Comparison of ENCODE assay signal across 2 cellular contexts in genomic region chr17:79007504-79008381, GRCh38.
TF ChIP-seq lines count a peak whose summit lies in the region.

No MANE protein-coding gene starts in this region.

TF ChIP-seq in A549, 52 proteins besides CTCF, POLR2A, EP300 and RAD21:
- TF ChIP-seq CEBPB (IDR thresholded peaks at IDR 0.05) (no peak), CBX2 (IDR thresholded peaks at IDR 0.05; ENCODE audit: borderline replicate concordance, low read depth) (no peak), TFCP2L1 (CRISPR knock-in tag; IDR thresholded peaks at IDR 0.05) (no peak), FOXS1 (CRISPR knock-in tag; IDR thresholded peaks at IDR 0.05) (no peak), HEYL (CRISPR knock-in tag; IDR thresholded peaks at IDR 0.05) (no peak), MAFK (IDR thresholded peaks at IDR 0.05; ENCODE audit: partially characterized antibody) (no peak), RARB (CRISPR knock-in tag; IDR thresholded peaks at IDR 0.05) (no peak), JUNB (IDR thresholded peaks at IDR 0.05) (no peak), EHF (CRISPR knock-in tag; IDR thresholded peaks at IDR 0.05) (no peak), RNF2 (IDR thresholded peaks at IDR 0.05; ENCODE audit: borderline replicate concordance, low read depth) (no peak), FOSL2 (IDR thresholded peaks at IDR 0.05) (no peak), FOSL2 (CRISPR knock-in tag; IDR thresholded peaks at IDR 0.05) (no peak)

TF ChIP-seq in K562, 482 proteins besides CTCF, POLR2A, EP300 and RAD21:
- TF ChIP-seq ATF2 (CRISPR knock-in tag; IDR thresholded peaks at IDR 0.05) (no peak), WHSC1 (IDR thresholded peaks at IDR 0.05; ENCODE audit: low read length) (no peak), SMARCC2 (IDR thresholded peaks at IDR 0.05; ENCODE audit: low read depth) (no peak), NEUROD1 (IDR thresholded peaks at IDR 0.05; ENCODE audit: borderline replicate concordance, low read depth, low read length, partially characterized antibody) (no peak), TAF9B (IDR thresholded peaks at IDR 0.05; ENCODE audit: partially characterized antibody) (no peak), TGIF2 (CRISPR knock-in tag; IDR thresholded peaks at IDR 0.05) (no peak), TCF7L2 (IDR thresholded peaks at IDR 0.05; ENCODE audit: low read depth, low read length) (no peak), ZNF354B (CRISPR knock-in tag; IDR thresholded peaks at IDR 0.05) (no peak), RBFOX2 (IDR thresholded peaks at IDR 0.05; ENCODE audit: low read depth, low read length) (peak; percentile 62), ZNF263 (CRISPR knock-in tag; IDR thresholded peaks at IDR 0.05; ENCODE audit: borderline replicate concordance) (peak; percentile 71), PYGO2 (tag; IDR thresholded peaks at IDR 0.05) (no peak), PREB (CRISPR knock-in tag; IDR thresholded peaks at IDR 0.05) (no peak), ILF3 (IDR thresholded peaks at IDR 0.05; ENCODE audit: borderline replicate concordance) (no peak), HOXB6 (CRISPR knock-in tag; IDR thresholded peaks at IDR 0.05; ENCODE audit: borderline replicate concordance) (no peak), POLR2G (IDR thresholded peaks at IDR 0.05; ENCODE audit: low read depth, low read length) (peak; percentile 52), RNF2 (IDR thresholded peaks at IDR 0.05) (no peak), ZBTB9 (CRISPR knock-in tag; IDR thresholded peaks at IDR 0.05) (no peak)
- TF ChIP-seq, protein P1, sequence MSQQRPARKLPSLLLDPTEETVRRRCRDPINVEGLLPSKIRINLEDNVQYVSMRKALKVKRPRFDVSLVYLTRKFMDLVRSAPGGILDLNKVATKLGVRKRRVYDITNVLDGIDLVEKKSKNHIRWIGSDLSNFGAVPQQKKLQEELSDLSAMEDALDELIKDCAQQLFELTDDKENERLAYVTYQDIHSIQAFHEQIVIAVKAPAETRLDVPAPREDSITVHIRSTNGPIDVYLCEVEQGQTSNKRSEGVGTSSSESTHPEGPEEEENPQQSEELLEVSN (IDR thresholded peaks at IDR 0.05; ENCODE audit: borderline replicate concordance in 1 of 2, extremely low read depth in 1 of 2, insufficient read depth in 1 of 2, insufficient read length in 1 of 2, low read depth in 1 of 2, low read length in 1 of 2, poor library complexity in 1 of 2, severe bottlenecking in 1 of 2), result no peak
- TF ChIP-seq, protein P2, sequence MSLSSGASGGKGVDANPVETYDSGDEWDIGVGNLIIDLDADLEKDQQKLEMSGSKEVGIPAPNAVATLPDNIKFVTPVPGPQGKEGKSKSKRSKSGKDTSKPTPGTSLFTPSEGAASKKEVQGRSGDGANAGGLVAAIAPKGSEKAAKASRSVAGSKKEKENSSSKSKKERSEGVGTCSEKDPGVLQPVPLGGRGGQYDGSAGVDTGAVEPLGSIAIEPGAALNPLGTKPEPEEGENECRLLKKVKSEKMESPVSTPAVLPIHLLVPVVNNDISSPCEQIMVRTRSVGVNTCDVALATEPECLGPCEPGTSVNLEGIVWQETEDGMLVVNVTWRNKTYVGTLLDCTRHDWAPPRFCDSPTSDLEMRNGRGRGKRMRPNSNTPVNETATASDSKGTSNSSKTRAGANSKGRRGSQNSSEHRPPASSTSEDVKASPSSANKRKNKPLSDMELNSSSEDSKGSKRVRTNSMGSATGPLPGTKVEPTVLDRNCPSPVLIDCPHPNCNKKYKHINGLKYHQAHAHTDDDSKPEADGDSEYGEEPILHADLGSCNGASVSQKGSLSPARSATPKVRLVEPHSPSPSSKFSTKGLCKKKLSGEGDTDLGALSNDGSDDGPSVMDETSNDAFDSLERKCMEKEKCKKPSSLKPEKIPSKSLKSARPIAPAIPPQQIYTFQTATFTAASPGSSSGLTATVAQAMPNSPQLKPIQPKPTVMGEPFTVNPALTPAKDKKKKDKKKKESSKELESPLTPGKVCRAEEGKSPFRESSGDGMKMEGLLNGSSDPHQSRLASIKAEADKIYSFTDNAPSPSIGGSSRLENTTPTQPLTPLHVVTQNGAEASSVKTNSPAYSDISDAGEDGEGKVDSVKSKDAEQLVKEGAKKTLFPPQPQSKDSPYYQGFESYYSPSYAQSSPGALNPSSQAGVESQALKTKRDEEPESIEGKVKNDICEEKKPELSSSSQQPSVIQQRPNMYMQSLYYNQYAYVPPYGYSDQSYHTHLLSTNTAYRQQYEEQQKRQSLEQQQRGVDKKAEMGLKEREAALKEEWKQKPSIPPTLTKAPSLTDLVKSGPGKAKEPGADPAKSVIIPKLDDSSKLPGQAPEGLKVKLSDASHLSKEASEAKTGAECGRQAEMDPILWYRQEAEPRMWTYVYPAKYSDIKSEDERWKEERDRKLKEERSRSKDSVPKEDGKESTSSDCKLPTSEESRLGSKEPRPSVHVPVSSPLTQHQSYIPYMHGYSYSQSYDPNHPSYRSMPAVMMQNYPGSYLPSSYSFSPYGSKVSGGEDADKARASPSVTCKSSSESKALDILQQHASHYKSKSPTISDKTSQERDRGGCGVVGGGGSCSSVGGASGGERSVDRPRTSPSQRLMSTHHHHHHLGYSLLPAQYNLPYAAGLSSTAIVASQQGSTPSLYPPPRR (CRISPR knock-in tag; IDR thresholded peaks at IDR 0.05; ENCODE audit: borderline replicate concordance), result no peak
- TF ChIP-seq, protein P3, sequence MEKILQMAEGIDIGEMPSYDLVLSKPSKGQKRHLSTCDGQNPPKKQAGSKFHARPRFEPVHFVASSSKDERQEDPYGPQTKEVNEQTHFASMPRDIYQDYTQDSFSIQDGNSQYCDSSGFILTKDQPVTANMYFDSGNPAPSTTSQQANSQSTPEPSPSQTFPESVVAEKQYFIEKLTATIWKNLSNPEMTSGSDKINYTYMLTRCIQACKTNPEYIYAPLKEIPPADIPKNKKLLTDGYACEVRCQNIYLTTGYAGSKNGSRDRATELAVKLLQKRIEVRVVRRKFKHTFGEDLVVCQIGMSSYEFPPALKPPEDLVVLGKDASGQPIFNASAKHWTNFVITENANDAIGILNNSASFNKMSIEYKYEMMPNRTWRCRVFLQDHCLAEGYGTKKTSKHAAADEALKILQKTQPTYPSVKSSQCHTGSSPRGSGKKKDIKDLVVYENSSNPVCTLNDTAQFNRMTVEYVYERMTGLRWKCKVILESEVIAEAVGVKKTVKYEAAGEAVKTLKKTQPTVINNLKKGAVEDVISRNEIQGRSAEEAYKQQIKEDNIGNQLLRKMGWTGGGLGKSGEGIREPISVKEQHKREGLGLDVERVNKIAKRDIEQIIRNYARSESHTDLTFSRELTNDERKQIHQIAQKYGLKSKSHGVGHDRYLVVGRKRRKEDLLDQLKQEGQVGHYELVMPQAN (IDR thresholded peaks at IDR 0.05; ENCODE audit: borderline replicate concordance), result no peak
- TF ChIP-seq, protein P4, sequence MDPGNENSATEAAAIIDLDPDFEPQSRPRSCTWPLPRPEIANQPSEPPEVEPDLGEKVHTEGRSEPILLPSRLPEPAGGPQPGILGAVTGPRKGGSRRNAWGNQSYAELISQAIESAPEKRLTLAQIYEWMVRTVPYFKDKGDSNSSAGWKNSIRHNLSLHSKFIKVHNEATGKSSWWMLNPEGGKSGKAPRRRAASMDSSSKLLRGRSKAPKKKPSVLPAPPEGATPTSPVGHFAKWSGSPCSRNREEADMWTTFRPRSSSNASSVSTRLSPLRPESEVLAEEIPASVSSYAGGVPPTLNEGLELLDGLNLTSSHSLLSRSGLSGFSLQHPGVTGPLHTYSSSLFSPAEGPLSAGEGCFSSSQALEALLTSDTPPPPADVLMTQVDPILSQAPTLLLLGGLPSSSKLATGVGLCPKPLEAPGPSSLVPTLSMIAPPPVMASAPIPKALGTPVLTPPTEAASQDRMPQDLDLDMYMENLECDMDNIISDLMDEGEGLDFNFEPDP (CRISPR knock-in tag; IDR thresholded peaks at IDR 0.05), result no peak
